In genomic region chr1:181676269-181676668, GRCh38 we compare ENCODE assay signal across 8 cellular contexts.
A peak's percentile ranks its signal among the peaks of the same experiment; 100 is the strongest.
DNase-seq lines count a peak whose midpoint lies in the region; ATAC-seq and TF ChIP-seq lines count a peak whose summit lies in the region.

No MANE protein-coding gene starts in this region.

- DNase-seq in DMS53 (lab: John Stamatoyannopoulos, UW) (peak; percentile 79), GM19240 (ENCODE audit: insufficient read length, low spot score) (peak; percentile 11), NCI-H1105 (lab: John Stamatoyannopoulos, UW) (peak; percentile 18), brain microvascular endothelial cell (peak; percentile 2), middle frontal gyrus (ENCODE audit: extremely low spot score, low spot score) (peak; percentile 47), T1000 (lab: John Stamatoyannopoulos, UW) (no peak)
- DNase-seq in activated CD4-positive, alpha-beta T cell treated with anti-CD3 and anti-CD28 coated beads, Interleukin-2, amount 10 ng/mL, durations not matched to agents 7 days and 5 days: no peak

- no peaks in the 10 kb centered on the region for H3K9me3 Mint-ChIP-seq in activated CD4-positive, alpha-beta T cell treated with anti-CD3 and anti-CD28 coated beads, Interleukin-2, amount 10 ng/mL, durations not matched to agents 7 days and 5 days

- no peak overlapping the region for H3K27ac Mint-ChIP-seq in activated CD4-positive, alpha-beta T cell treated with anti-CD3 and anti-CD28 coated beads, Interleukin-2, amount 10 ng/mL, durations not matched to agents 7 days and 5 days

- no peak overlapping the region for H3K4me3 Mint-ChIP-seq in activated CD4-positive, alpha-beta T cell treated with anti-CD3 and anti-CD28 coated beads, Interleukin-2, amount 10 ng/mL, durations not matched to agents 7 days and 5 days

- in situ Hi-C loops in brain microvascular endothelial cell (cut with HindIII; ENCODE audit: low pct_ligation_motif_present, low sequenced_read_pairs): no loop called here

- no peak overlapping the region for H3K27ac ChIP-seq in brain microvascular endothelial cell

- no peaks in the 10 kb centered on the region for H3K27me3 ChIP-seq in brain microvascular endothelial cell (replicated peaks)

- no peaks in the 10 kb centered on the region for H3K36me3 ChIP-seq in brain microvascular endothelial cell (replicated peaks)

- CTCF ChIA-PET in activated CD4-positive, alpha-beta T cell treated with anti-CD3 and anti-CD28 coated beads, Interleukin-2, amount 10 ng/mL, durations not matched to agents 7 days and 5 days (lab: Charles Lee): interaction anchor here (0.6 kb wide), 2 partner anchors 20 to 150 kb away, joined by 3 read pairs; no protein-coding TSS in a partner anchor

- POLR2A ChIA-PET in activated CD4-positive, alpha-beta T cell treated with anti-CD3 and anti-CD28 coated beads, Interleukin-2, amount 10 ng/mL, durations not matched to agents 7 days and 5 days (lab: Charles Lee): no interaction called here

- H3K36me3 Mint-ChIP-seq in activated CD4-positive, alpha-beta T cell treated with anti-CD3 and anti-CD28 coated beads, Interleukin-2, amount 10 ng/mL, durations not matched to agents 7 days and 5 days (ENCODE audit: low read depth): no peaks in the 10 kb centered on the region

- no peak overlapping the region for H3K4me3 ChIP-seq in brain microvascular endothelial cell (ENCODE audit: low read depth, low read length)

- ATAC-seq in HG02840 (IDR thresholded peaks at IDR 0.05; ENCODE audit: low FRiP score, unreplicated experiment): no peak

- H3K27me3 Mint-ChIP-seq in activated CD4-positive, alpha-beta T cell treated with anti-CD3 and anti-CD28 coated beads, Interleukin-2, amount 10 ng/mL, durations not matched to agents 7 days and 5 days: peaks cover 14% of the 10 kb centered on the region

- peak; percentile 53 for TF ChIP-seq CTCF in brain microvascular endothelial cell (IDR thresholded peaks at IDR 0.05; ENCODE audit: low read depth, low read length, missing control alignments)

- H3K4me1 Mint-ChIP-seq in activated CD4-positive, alpha-beta T cell treated with anti-CD3 and anti-CD28 coated beads, Interleukin-2, amount 10 ng/mL, durations not matched to agents 7 days and 5 days: no peaks in the 10 kb centered on the region

Comparison
In these comparisons a context has a peak if more than half of its experiments do, and no peak if none do; other contexts are left out.
1. DNase-seq: peak in DMS53 (single experiment), GM19240 (single experiment), NCI-H1105 (single experiment), brain microvascular endothelial cell (single experiment) and middle frontal gyrus (single experiment); none in T1000 (single experiment) and activated CD4-positive, alpha-beta T cell treated with anti-CD3 and anti-CD28 coated beads, Interleukin-2, amount 10 ng/mL, durations not matched to agents 7 days and 5 days (single experiment).